Comparison of ENCODE assay signal across 21 cellular contexts in the genomic region with DNA sequence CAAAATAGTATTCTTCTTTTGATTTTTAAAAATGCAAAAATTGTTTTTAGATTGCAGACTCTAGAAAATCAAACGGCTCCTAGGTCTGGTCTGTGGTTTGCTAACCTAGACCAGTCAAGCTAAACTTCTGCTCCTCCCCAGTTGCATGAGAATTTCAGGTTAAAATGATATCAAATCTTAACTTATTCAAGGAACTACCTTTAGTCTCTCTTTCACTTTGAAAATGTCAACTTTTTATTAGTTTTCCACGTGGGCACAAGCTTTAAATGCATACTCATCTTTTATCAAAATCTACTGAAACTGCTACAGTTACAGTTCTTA. TPM values are rescaled to one million over a fixed set of nuclear protein-coding genes. Genes with fewer than 3 reads are reported as not detected.
DNase-seq lines count a peak whose midpoint lies in the region; ATAC-seq lines count a peak whose summit lies in the region.
"Had no signal": no experiment of that assay in that cellular context is flagged by ENCODE, and none has a peak within 500 bp of the region (broad histone marks: within the 10 kb centered on the region; RNA-seq: fewer than 3 reads in every experiment).

No MANE protein-coding gene starts in this region.

- POLR2A ChIA-PET in CD4-positive, alpha-beta memory T cell (lab: Charles Lee; ENCODE audit: partially characterized antibody), result interaction anchor here (0.9 to 11.4 kb wide), 6 partner anchors 8 to 99 kb away, joined by 3 to 206 read pairs (median 5); a partner anchor contains a TSS
- POLR2A ChIA-PET in activated CD4-positive, alpha-beta memory T cell treated with anti-CD3 and anti-CD28 coated beads for 36 hours (lab: Charles Lee), result interaction anchor here (1.0 to 1.6 kb wide), 3 partner anchors 9 to 22 kb away, joined by 3 to 14 read pairs (median 5); a partner anchor contains a TSS

- no peaks in the 10 kb centered on the region for H3K27me3 Mint-ChIP-seq in CD4-positive, CD25-positive, alpha-beta regulatory T cell
- no peaks in the 10 kb centered on the region for H3K27me3 Mint-ChIP-seq in CD4-positive, alpha-beta memory T cell
- no peaks in the 10 kb centered on the region for H3K27me3 Mint-ChIP-seq in activated CD4-positive, alpha-beta memory T cell treated with anti-CD3 and anti-CD28 coated beads for 36 hours
- no peaks in the 10 kb centered on the region for H3K27me3 Mint-ChIP-seq in central memory CD8-positive, alpha-beta T cell
- H3K27me3 Mint-ChIP-seq in stimulated activated memory B cell treated with anti-CD40 and anti-IgM and Interleukin-4, amounts not matched to agents 10 μg/mL and 1 μg/mL and 100 μg/mL, for 72 hours, result no peaks in the 10 kb centered on the region

- peak overlapping the region; percentile 98 for H3K4me3 ChIP-seq in CD4-positive, CD25-positive, alpha-beta regulatory T cell (ENCODE audit: low read depth, low read length)
- peak overlapping the region in 1 of 2 donors; percentile 9 for H3K4me3 ChIP-seq in CD4-positive, alpha-beta memory T cell (ENCODE audit: low read length in 2 of 2)
- H3K4me3 ChIP-seq: breast epithelium, coronary artery, lung, neural progenitor cell, testis, vagina had no signal

- H3K36me3 Mint-ChIP-seq in CD4-positive, CD25-positive, alpha-beta regulatory T cell, result peaks cover 15% of the 10 kb centered on the region
- H3K36me3 Mint-ChIP-seq in CD4-positive, alpha-beta memory T cell, result peaks cover 7 to 10% of the 10 kb centered on the region in 2 donors
- H3K36me3 Mint-ChIP-seq in activated CD4-positive, alpha-beta memory T cell treated with anti-CD3 and anti-CD28 coated beads for 36 hours, result peaks cover 4% of the 10 kb centered on the region
- H3K36me3 Mint-ChIP-seq in central memory CD8-positive, alpha-beta T cell (ENCODE audit: insufficient read depth), result peaks cover 14% of the 10 kb centered on the region
- H3K36me3 Mint-ChIP-seq in stimulated activated memory B cell treated with anti-CD40 and anti-IgM and Interleukin-4, amounts not matched to agents 10 μg/mL and 1 μg/mL and 100 μg/mL, for 72 hours, result no peaks in the 10 kb centered on the region
- H3K36me3 Mint-ChIP-seq: neural progenitor cell had no signal

- no peaks in the 10 kb centered on the region for H3K27me3 ChIP-seq in CD4-positive, CD25-positive, alpha-beta regulatory T cell (ENCODE audit: control insufficient read depth, insufficient read depth, low read length)
- no peaks in the 10 kb centered on the region for H3K27me3 ChIP-seq in CD4-positive, alpha-beta memory T cell (ENCODE audit: insufficient read depth, low read length)
- H3K27me3 ChIP-seq: breast epithelium, neural progenitor cell, testis, vagina had no signal

- ATAC-seq in CD4-positive, CD25-positive, alpha-beta regulatory T cell (ENCODE audit: low read depth in 2 of 2), result peak in 1 of 2 donors; percentile 9
- no peak for ATAC-seq in central memory CD8-positive, alpha-beta T cell (replicated peaks; ENCODE audit: extremely low read depth, poor library complexity, severe bottlenecking)
- ATAC-seq in stimulated activated memory B cell treated with anti-CD40 and anti-IgM and Interleukin-4, amounts not matched to agents 10 μg/mL and 1 μg/mL and 100 μg/mL, for 72 hours, result no peak
- ATAC-seq in GM21367 (IDR thresholded peaks at IDR 0.05; ENCODE audit: unreplicated experiment) (no peak), HG02588 (IDR thresholded peaks at IDR 0.05; ENCODE audit: unreplicated experiment) (no peak)
- ATAC-seq: Right ventricle myocardium inferior, sciatic nerve had no signal

- peaks cover 100% of the 10 kb centered on the region for H3K4me1 ChIP-seq in CD4-positive, CD25-positive, alpha-beta regulatory T cell (ENCODE audit: control insufficient read depth, insufficient read depth, low read length, poor library complexity, severe bottlenecking)
- peaks cover 98% of the 10 kb centered on the region for H3K4me1 ChIP-seq in CD4-positive, alpha-beta memory T cell (ENCODE audit: insufficient read depth, low read length)
- H3K4me1 ChIP-seq: breast epithelium, neural progenitor cell, testis, vagina had no signal

- no peaks in the 10 kb centered on the region for H3K36me3 ChIP-seq in CD4-positive, CD25-positive, alpha-beta regulatory T cell (ENCODE audit: control insufficient read depth, insufficient read depth, low read length)
- no peaks in the 10 kb centered on the region for H3K36me3 ChIP-seq in CD4-positive, alpha-beta memory T cell (ENCODE audit: insufficient read depth, low read length)
- H3K36me3 ChIP-seq: breast epithelium, neural progenitor cell, vagina had no signal

- H3K27ac ChIP-seq in CD4-positive, CD25-positive, alpha-beta regulatory T cell (ENCODE audit: insufficient read depth, low read length, poor library complexity, severe bottlenecking), result peak overlapping the region; percentile 87
- peak overlapping the region; percentile 54 for H3K27ac ChIP-seq in CD4-positive, alpha-beta memory T cell (ENCODE audit: low read depth, low read length)
- H3K27ac ChIP-seq: breast epithelium, coronary artery, KMS-11, neural progenitor cell, testis, vagina had no signal

- H3K9me3 ChIP-seq in CD4-positive, CD25-positive, alpha-beta regulatory T cell (ENCODE audit: control insufficient read depth in 2 of 2, low read length in 2 of 2), result no peaks in the 10 kb centered on the region
- H3K9me3 ChIP-seq in CD4-positive, alpha-beta memory T cell (ENCODE audit: control insufficient read depth in 1 of 2, low read length in 2 of 2), result no peaks in the 10 kb centered on the region
- H3K9me3 ChIP-seq: breast epithelium, testis, vagina had no signal

- H3K9me3 Mint-ChIP-seq in CD4-positive, CD25-positive, alpha-beta regulatory T cell, result no peaks in the 10 kb centered on the region
- H3K9me3 Mint-ChIP-seq in CD4-positive, alpha-beta memory T cell, result peaks cover 0 to 1% (median 0%) of the 10 kb centered on the region in 8 donors
- H3K9me3 Mint-ChIP-seq in activated CD4-positive, alpha-beta memory T cell treated with anti-CD3 and anti-CD28 coated beads for 36 hours, result no peaks in the 10 kb centered on the region
- H3K9me3 Mint-ChIP-seq in central memory CD8-positive, alpha-beta T cell, result no peaks in the 10 kb centered on the region
- H3K9me3 Mint-ChIP-seq in stimulated activated memory B cell treated with anti-CD40 and anti-IgM and Interleukin-4, amounts not matched to agents 10 μg/mL and 1 μg/mL and 100 μg/mL, for 72 hours, result no peaks in the 10 kb centered on the region
- H3K9me3 Mint-ChIP-seq: neural progenitor cell had no signal

- H3K4me3 Mint-ChIP-seq in CD4-positive, CD25-positive, alpha-beta regulatory T cell, result peak overlapping the region; percentile 74 to 91 (median 75)
- H3K4me3 Mint-ChIP-seq in CD4-positive, alpha-beta memory T cell, result peak overlapping the region; percentile 56 to 87 (median 82)
- H3K4me3 Mint-ChIP-seq in activated CD4-positive, alpha-beta memory T cell treated with anti-CD3 and anti-CD28 coated beads for 36 hours, result peak overlapping the region; percentile 54
- peak overlapping the region; percentile 42 for H3K4me3 Mint-ChIP-seq in central memory CD8-positive, alpha-beta T cell
- H3K4me3 Mint-ChIP-seq in stimulated activated memory B cell treated with anti-CD40 and anti-IgM and Interleukin-4, amounts not matched to agents 10 μg/mL and 1 μg/mL and 100 μg/mL, for 72 hours, result no peak overlapping the region
- H3K4me3 Mint-ChIP-seq: neural progenitor cell had no signal

- H3K4me1 Mint-ChIP-seq in CD4-positive, CD25-positive, alpha-beta regulatory T cell, result peaks cover 66 to 89% (median 74%) of the 10 kb centered on the region in 4 donors
- peaks cover 77 to 94% (median 87%) of the 10 kb centered on the region in 4 donors for H3K4me1 Mint-ChIP-seq in CD4-positive, alpha-beta memory T cell
- H3K4me1 Mint-ChIP-seq in activated CD4-positive, alpha-beta memory T cell treated with anti-CD3 and anti-CD28 coated beads for 36 hours (ENCODE audit: low read depth), result peaks cover 92% of the 10 kb centered on the region
- peaks cover 89% of the 10 kb centered on the region for H3K4me1 Mint-ChIP-seq in central memory CD8-positive, alpha-beta T cell
- peaks cover 9% of the 10 kb centered on the region for H3K4me1 Mint-ChIP-seq in stimulated activated memory B cell treated with anti-CD40 and anti-IgM and Interleukin-4, amounts not matched to agents 10 μg/mL and 1 μg/mL and 100 μg/mL, for 72 hours

- peak overlapping the region; percentile 67 to 99 (median 78) for H3K27ac Mint-ChIP-seq in CD4-positive, CD25-positive, alpha-beta regulatory T cell
- peak overlapping the region; percentile 83 to 94 (median 91) for H3K27ac Mint-ChIP-seq in CD4-positive, alpha-beta memory T cell
- peak overlapping the region; percentile 68 for H3K27ac Mint-ChIP-seq in activated CD4-positive, alpha-beta memory T cell treated with anti-CD3 and anti-CD28 coated beads for 36 hours
- H3K27ac Mint-ChIP-seq in central memory CD8-positive, alpha-beta T cell (ENCODE audit: low read depth), result peak overlapping the region; percentile 61
- H3K27ac Mint-ChIP-seq in stimulated activated memory B cell treated with anti-CD40 and anti-IgM and Interleukin-4, amounts not matched to agents 10 μg/mL and 1 μg/mL and 100 μg/mL, for 72 hours, result no peak overlapping the region
- H3K27ac Mint-ChIP-seq: neural progenitor cell had no signal

- peak in 1 of 3 donors; percentile 72 for DNase-seq in CD4-positive, CD25-positive, alpha-beta regulatory T cell
- peak in 1 of 5 donors; percentile 49 for DNase-seq in CD4-positive, alpha-beta memory T cell
- DNase-seq in activated CD4-positive, alpha-beta memory T cell treated with anti-CD3 and anti-CD28 coated beads for 36 hours, result no peak
- no peak for DNase-seq in central memory CD8-positive, alpha-beta T cell (ENCODE audit: low spot score in 2 of 2)
- DNase-seq: DMS79, kidney, NCI-H2227 treated with DMSO at 0.1 percent for 48 hours, NCI-H774, posterior cingulate gyrus, testis had no signal

- intact Hi-C loops in CD4-positive, alpha-beta memory T cell (cut with micrococcal nuclease), result loop anchor here (5.0 kb wide), 1 partner anchor 279 kb away; a partner anchor contains a TSS
- intact Hi-C loops in activated CD4-positive, alpha-beta memory T cell treated with anti-CD3 and anti-CD28 coated beads for 36 hours (cut with micrococcal nuclease), result loop anchor here (1.0 to 10.0 kb wide), 3 partner anchors 104 to 1692 kb away; a partner anchor contains a TSS

- CTCF ChIA-PET in CD4-positive, alpha-beta memory T cell (lab: Charles Lee; ENCODE audit: partially characterized antibody), result interaction anchor here (1.1 to 5.5 kb wide), 2 partner anchors 8 to 11 kb away, joined by 3 to 50 read pairs; a partner anchor contains a TSS
- CTCF ChIA-PET in activated CD4-positive, alpha-beta memory T cell treated with anti-CD3 and anti-CD28 coated beads for 36 hours (lab: Charles Lee), result interaction anchor here (0.6 to 1.5 kb wide), 5 partner anchors 9 to 243 kb away, joined by 3 to 6 read pairs (median 3); a partner anchor contains a TSS

RNA-seq across cellular contexts. Expression of a gene that starts 8.8 kb away (rescaled TPM):
- 167 TPM for total RNA-seq in CD4-positive, CD25-positive, alpha-beta regulatory T cell
- 100 to 1,000 TPM in 2 of 4 donors, 10 to 100 TPM in 2; 85.3 to 125 (median 96.2) TPM for polyA plus RNA-seq in CD4-positive, CD25-positive, alpha-beta regulatory T cell
- 100 to 1,000 TPM; 243 to 257 TPM for total RNA-seq in CD4-positive, alpha-beta memory T cell
- 10 to 100 TPM; 84.3 to 86.9 TPM for polyA plus RNA-seq in CD4-positive, alpha-beta memory T cell
- 10 to 100 TPM; 33.3 to 36.5 TPM for total RNA-seq in activated CD4-positive, alpha-beta memory T cell treated with anti-CD3 and anti-CD28 coated beads for 36 hours
